Comparison of ENCODE assay signal across 8 cellular contexts in genomic region chr3:120678984-120679383, GRCh38. TPM values are rescaled to one million over a fixed set of nuclear protein-coding genes. Genes with fewer than 3 reads are reported as not detected.
A peak's percentile ranks its signal among the peaks of the same experiment; 100 is the strongest.
DNase-seq lines count a peak whose midpoint lies in the region; ATAC-seq, FAIRE-seq and TF ChIP-seq lines count a peak whose summit lies in the region.

No MANE protein-coding gene starts in this region.

- DNase-seq in activated naive CD8-positive, alpha-beta T cell treated with anti-CD3 and anti-CD28 coated beads, Interleukin-2, amount 10 ng/mL, durations not matched to agents 7 days and 5 days = no peak
- no peak for DNase-seq in activated naive CD8-positive, alpha-beta T cell treated with anti-CD3 and anti-CD28 coated beads, Interleukin-2, amount 50 U/mL, for 24 hours
- DNase-seq in OCI-LY7 (ENCODE audit: low spot score) (peak; percentile 27), iris pigment epithelial cell (ENCODE audit: low read depth) (peak; percentile 28), upper lobe of right lung (no peak), HTR-8/SVneo (ENCODE audit: insufficient read length, low spot score) (no peak), foreskin melanocyte (no peak), DMS114 treated with DMSO at 0.1 percent for 48 hours (lab: John Stamatoyannopoulos, UW; ENCODE audit: unreplicated experiment) (no peak)

- no peaks in the 10 kb centered on the region for H3K36me3 ChIP-seq in OCI-LY7 (ENCODE audit: insufficient read depth, low read length)
- H3K36me3 ChIP-seq in upper lobe of right lung = no peaks in the 10 kb centered on the region

- ATAC-seq in activated naive CD8-positive, alpha-beta T cell treated with anti-CD3 and anti-CD28 coated beads, Interleukin-2, amount 10 ng/mL, durations not matched to agents 7 days and 5 days (ENCODE audit: low read depth) = peak; percentile 30
- ATAC-seq in activated naive CD8-positive, alpha-beta T cell treated with anti-CD3 and anti-CD28 coated beads, Interleukin-2, amount 50 U/mL, for 24 hours = no peak
- no peak for ATAC-seq in upper lobe of right lung

- H3K27ac ChIP-seq in OCI-LY7 (ENCODE audit: low read depth, low read length, poor library complexity, severe bottlenecking) = no peak overlapping the region
- peak overlapping the region; percentile 64 for H3K27ac ChIP-seq in upper lobe of right lung

- no peaks in the 10 kb centered on the region for H3K4me1 Mint-ChIP-seq in activated naive CD8-positive, alpha-beta T cell treated with anti-CD3 and anti-CD28 coated beads, Interleukin-2, amount 10 ng/mL, durations not matched to agents 7 days and 5 days
- H3K4me1 Mint-ChIP-seq in activated naive CD8-positive, alpha-beta T cell treated with anti-CD3 and anti-CD28 coated beads, Interleukin-2, amount 50 U/mL, for 24 hours = peaks cover 9% of the 10 kb centered on the region

- peak overlapping the region; percentile 30 for H3K4me2 ChIP-seq in OCI-LY7 (ENCODE audit: low read length)

- no peak for FAIRE-seq in HTR-8/SVneo (lab: Jason Lieb, UNC)

- no peak overlapping the region for H3K4me3 Mint-ChIP-seq in activated naive CD8-positive, alpha-beta T cell treated with anti-CD3 and anti-CD28 coated beads, Interleukin-2, amount 10 ng/mL, durations not matched to agents 7 days and 5 days
- H3K4me3 Mint-ChIP-seq in activated naive CD8-positive, alpha-beta T cell treated with anti-CD3 and anti-CD28 coated beads, Interleukin-2, amount 50 U/mL, for 24 hours = no peak overlapping the region

- intact Hi-C loops in OCI-LY7 (cut with micrococcal nuclease; ENCODE audit: unreplicated experiment) (no loop called here), upper lobe of right lung (cut with DNase I) (no loop called here)

- no peaks in the 10 kb centered on the region for H3K27me3 Mint-ChIP-seq in activated naive CD8-positive, alpha-beta T cell treated with anti-CD3 and anti-CD28 coated beads, Interleukin-2, amount 10 ng/mL, durations not matched to agents 7 days and 5 days
- no peaks in the 10 kb centered on the region for H3K27me3 Mint-ChIP-seq in activated naive CD8-positive, alpha-beta T cell treated with anti-CD3 and anti-CD28 coated beads, Interleukin-2, amount 50 U/mL, for 24 hours

- POLR2A ChIA-PET in activated naive CD8-positive, alpha-beta T cell treated with anti-CD3 and anti-CD28 coated beads, Interleukin-2, amount 10 ng/mL, durations not matched to agents 7 days and 5 days (lab: Charles Lee) = no interaction called here
- POLR2A ChIA-PET in OCI-LY7 (lab: Charles Lee) = interaction anchor here (0.6 kb wide), 1 partner anchor 1563 kb away, joined by 3 read pairs; no protein-coding TSS in a partner anchor

- BruUV-seq in OCI-LY7 (replicated peaks; lab: Mats Ljungman, UMichigan) = no TSS peak

- peak overlapping the region; percentile 56; the same call in 1 of the 2 replicates for H2AFZ ChIP-seq in OCI-LY7 (ENCODE audit: low read length)

- H3K9me3 Mint-ChIP-seq in activated naive CD8-positive, alpha-beta T cell treated with anti-CD3 and anti-CD28 coated beads, Interleukin-2, amount 10 ng/mL, durations not matched to agents 7 days and 5 days = no peaks in the 10 kb centered on the region
- H3K9me3 Mint-ChIP-seq in activated naive CD8-positive, alpha-beta T cell treated with anti-CD3 and anti-CD28 coated beads, Interleukin-2, amount 50 U/mL, for 24 hours = peaks cover 9% of the 10 kb centered on the region

- CTCF ChIA-PET in OCI-LY7 (lab: Charles Lee; ENCODE audit: unreplicated experiment) = no interaction called here

- H3K4me1 ChIP-seq in OCI-LY7 (ENCODE audit: insufficient read depth, low read length, poor library complexity, severe bottlenecking) (peaks cover 13% of the 10 kb centered on the region), upper lobe of right lung (peaks cover 14% of the 10 kb centered on the region)

- H3K79me2 ChIP-seq in OCI-LY7 (ENCODE audit: insufficient read depth, low read depth, low read length) = no peaks in the 10 kb centered on the region

- H3K4me3 ChIP-seq in OCI-LY7 (ENCODE audit: low read depth, low read length, poor library complexity, severe bottlenecking) = no peak overlapping the region
- H3K4me3 ChIP-seq in upper lobe of right lung = no peak overlapping the region

- TF ChIP-seq CTCF in OCI-LY7 (conservative IDR thresholded peaks at IDR 0.05; ENCODE audit: low read length) (no peak), upper lobe of right lung (IDR thresholded peaks at IDR 0.05) (no peak)

- H3K27me3 ChIP-seq in upper lobe of right lung = no peaks in the 10 kb centered on the region

- H3K27ac Mint-ChIP-seq in activated naive CD8-positive, alpha-beta T cell treated with anti-CD3 and anti-CD28 coated beads, Interleukin-2, amount 10 ng/mL, durations not matched to agents 7 days and 5 days = no peak overlapping the region
- H3K27ac Mint-ChIP-seq in activated naive CD8-positive, alpha-beta T cell treated with anti-CD3 and anti-CD28 coated beads, Interleukin-2, amount 50 U/mL, for 24 hours = no peak overlapping the region

- no peaks in the 10 kb centered on the region for H3K9me2 ChIP-seq in OCI-LY7 (ENCODE audit: insufficient read depth, low read length)

- H3K36me3 Mint-ChIP-seq in activated naive CD8-positive, alpha-beta T cell treated with anti-CD3 and anti-CD28 coated beads, Interleukin-2, amount 10 ng/mL, durations not matched to agents 7 days and 5 days = no peaks in the 10 kb centered on the region
- H3K36me3 Mint-ChIP-seq in activated naive CD8-positive, alpha-beta T cell treated with anti-CD3 and anti-CD28 coated beads, Interleukin-2, amount 50 U/mL, for 24 hours (ENCODE audit: low read depth) = peaks cover 6% of the 10 kb centered on the region

- H4K20me1 ChIP-seq in OCI-LY7 (ENCODE audit: insufficient read depth, low read length) = no peaks in the 10 kb centered on the region

- H3K9me3 ChIP-seq in OCI-LY7 (ENCODE audit: low read length) = no peaks in the 10 kb centered on the region
- H3K9me3 ChIP-seq in upper lobe of right lung = no peaks in the 10 kb centered on the region

RNA-seq across cellular contexts. Expression of gene HGD, which starts 3.1 kb away (rescaled TPM):
- total RNA-seq in activated naive CD8-positive, alpha-beta T cell treated with anti-CD3 and anti-CD28 coated beads, Interleukin-2, amount 10 ng/mL, durations not matched to agents 7 days and 5 days = 1 to 10 TPM; 1.7 to 2.0 TPM
- 0.19 TPM in 1 of 2 replicates, not detected in the other for total RNA-seq in OCI-LY7 (2014; rRNA removed; shearing (Covaris generic))
- not detected in 2 replicates for total RNA-seq in OCI-LY7 (2022)
- total RNA-seq in upper lobe of right lung = 3.2 TPM

Comparison
In these comparisons a context has a peak if more than half of its experiments do, and no peak if none do; other contexts are left out.
1. DNase-seq: peak in OCI-LY7 (single experiment) and iris pigment epithelial cell (single experiment); none in activated naive CD8-positive, alpha-beta T cell treated with anti-CD3 and anti-CD28 coated beads, Interleukin-2, amount 10 ng/mL, durations not matched to agents 7 days and 5 days (single experiment), activated naive CD8-positive, alpha-beta T cell treated with anti-CD3 and anti-CD28 coated beads, Interleukin-2, amount 50 U/mL, for 24 hours (single experiment), upper lobe of right lung (single experiment), HTR-8/SVneo (single experiment), foreskin melanocyte (single experiment) and DMS114 treated with DMSO at 0.1 percent for 48 hours (single experiment).